10 cellular contexts compared by ENCODE assay signal in genomic region chr19:33177417-33177976, GRCh38. TPM values are rescaled to one million over a fixed set of nuclear protein-coding genes. Genes with fewer than 3 reads are reported as not detected.
DNase-seq lines count a peak whose midpoint lies in the region; ATAC-seq, FAIRE-seq and TF ChIP-seq lines count a peak whose summit lies in the region.
"Had no signal": no experiment of that assay in that cellular context is flagged by ENCODE, and none has a peak within 500 bp of the region (broad histone marks: within the 10 kb centered on the region; RNA-seq: fewer than 3 reads in every experiment).

No MANE protein-coding gene starts in this region.

- no peak for FAIRE-seq in kidney (lab: Jason Lieb, UNC)

- H3K27me3 ChIP-seq in adipocyte (replicated peaks; ENCODE audit: control insufficient read depth, insufficient read depth, low read length), result no peaks in the 10 kb centered on the region
- no peaks in the 10 kb centered on the region for H3K27me3 ChIP-seq in stomach smooth muscle (ENCODE audit: control insufficient read depth in 1 of 2, insufficient read depth in 2 of 2, low read length in 2 of 2)

- H3K4me1 ChIP-seq in adipocyte (ENCODE audit: control insufficient read depth, insufficient read depth, low read length) (peaks cover 23% of the 10 kb centered on the region), kidney (ENCODE audit: control insufficient read depth in 1 of 2, insufficient read depth in 1 of 2, low read depth in 1 of 2, low read length in 2 of 2) (peaks cover 10 to 15% of the 10 kb centered on the region in 2 donors), stomach smooth muscle (ENCODE audit: control insufficient read depth, insufficient read depth, low read length) (peaks cover 28% of the 10 kb centered on the region)

- DNase-seq in NCI-H2029 (lab: John Stamatoyannopoulos, UW) (peak; percentile 53), NCI-H2029 treated with DMSO at 0.1 percent for 48 hours (lab: John Stamatoyannopoulos, UW) (no peak), NAMALWA (ENCODE audit: low spot score) (peak; percentile 80), adipocyte (ENCODE audit: low read depth) (no peak), kidney (no peak), GM19238 (ENCODE audit: insufficient read length, low spot score) (no peak)

- intact Hi-C loops in kidney (cut with DNase I), result no loop called here

- H3K27ac ChIP-seq in kidney (ENCODE audit: low read depth in 2 of 2, low read length in 2 of 2) (peak overlapping the region; percentile 68 to 91), stomach smooth muscle (ENCODE audit: low read length) (peak overlapping the region; percentile 93)

- no peak for TF ChIP-seq CTCF in kidney (IDR thresholded peaks at IDR 0.05; ENCODE audit: borderline replicate concordance, extremely low read depth, insufficient read depth)

- H3K9me3 ChIP-seq in adipocyte (ENCODE audit: control insufficient read depth, low read length), result no peaks in the 10 kb centered on the region
- H3K9me3 ChIP-seq in kidney (ENCODE audit: control insufficient read depth in 1 of 2, low read length in 2 of 2), result no peaks in the 10 kb centered on the region
- no peaks in the 10 kb centered on the region for H3K9me3 ChIP-seq in stomach smooth muscle (ENCODE audit: control insufficient read depth in 2 of 2, low read length in 2 of 2)

- peak overlapping the region; percentile 78 for H3K4me3 ChIP-seq in adipocyte (ENCODE audit: low read length)
- peak overlapping the region; percentile 70 to 88 for H3K4me3 ChIP-seq in kidney (ENCODE audit: low read length in 2 of 2)
- H3K4me3 ChIP-seq in stomach smooth muscle (ENCODE audit: low read length in 2 of 2), result peak overlapping the region; percentile 77 to 92

- H3K36me3 ChIP-seq in adipocyte (ENCODE audit: control insufficient read depth, insufficient read depth, low read length, severe bottlenecking) (no peaks in the 10 kb centered on the region), kidney (ENCODE audit: control insufficient read depth in 1 of 2, insufficient read depth in 2 of 2, low read length in 2 of 2) (no peaks in the 10 kb centered on the region), stomach smooth muscle (ENCODE audit: control insufficient read depth in 2 of 2, insufficient read depth in 2 of 2, low read length in 2 of 2) (no peaks in the 10 kb centered on the region)

- H3K9ac ChIP-seq in adipocyte (ENCODE audit: low read length), result peak overlapping the region; percentile 77
- H3K9ac ChIP-seq in kidney (ENCODE audit: low read length in 2 of 2), result peak overlapping the region; percentile 43 to 66
- H3K9ac ChIP-seq in stomach smooth muscle (ENCODE audit: low read length in 2 of 2), result peak overlapping the region; percentile 73 to 81

- ATAC-seq in GM21526 (IDR thresholded peaks at IDR 0.05; ENCODE audit: low FRiP score, unreplicated experiment), result peak; percentile 9

RNA-seq across cellular contexts. Expression of gene LRP3, which starts 16.6 kb away (rescaled TPM):
- total RNA-seq in kidney, result 23.8 TPM
- polyA plus RNA-seq in kidney (ENCODE audit: insufficient read depth, low read depth, low replicate concordance), result 13.9 TPM

RNA-seq across cellular contexts. Expression of gene WDR88, which starts 45.6 kb away (rescaled TPM):
- total RNA-seq in kidney, result not detected
- not detected for polyA plus RNA-seq in kidney (ENCODE audit: insufficient read depth, low read depth, low replicate concordance)
- total RNA-seq: Daoy, myocyte had no signal

RNA-seq across cellular contexts. Expression of gene SLC7A10, which starts 48.2 kb away (rescaled TPM):
- not detected for total RNA-seq in kidney
- 0.41 TPM for polyA plus RNA-seq in kidney (ENCODE audit: insufficient read depth, low read depth, low replicate concordance)
- total RNA-seq: Daoy, myocyte had no signal

Comparison
In these comparisons a context has a peak if more than half of its experiments do, and no peak if none do; other contexts are left out.
1. DNase-seq: peak in NCI-H2029 (single experiment) and NAMALWA (single experiment); none in NCI-H2029 treated with DMSO at 0.1 percent for 48 hours (single experiment), adipocyte (single experiment), kidney (single experiment) and GM19238 (single experiment).
2. Peak in every context shown above with its lines, with median percentiles within 50 percentile points of each other: H3K4me3 ChIP-seq and H3K9ac ChIP-seq.